Comparison of ENCODE assay signal across 25 cellular contexts in the genomic region with DNA sequence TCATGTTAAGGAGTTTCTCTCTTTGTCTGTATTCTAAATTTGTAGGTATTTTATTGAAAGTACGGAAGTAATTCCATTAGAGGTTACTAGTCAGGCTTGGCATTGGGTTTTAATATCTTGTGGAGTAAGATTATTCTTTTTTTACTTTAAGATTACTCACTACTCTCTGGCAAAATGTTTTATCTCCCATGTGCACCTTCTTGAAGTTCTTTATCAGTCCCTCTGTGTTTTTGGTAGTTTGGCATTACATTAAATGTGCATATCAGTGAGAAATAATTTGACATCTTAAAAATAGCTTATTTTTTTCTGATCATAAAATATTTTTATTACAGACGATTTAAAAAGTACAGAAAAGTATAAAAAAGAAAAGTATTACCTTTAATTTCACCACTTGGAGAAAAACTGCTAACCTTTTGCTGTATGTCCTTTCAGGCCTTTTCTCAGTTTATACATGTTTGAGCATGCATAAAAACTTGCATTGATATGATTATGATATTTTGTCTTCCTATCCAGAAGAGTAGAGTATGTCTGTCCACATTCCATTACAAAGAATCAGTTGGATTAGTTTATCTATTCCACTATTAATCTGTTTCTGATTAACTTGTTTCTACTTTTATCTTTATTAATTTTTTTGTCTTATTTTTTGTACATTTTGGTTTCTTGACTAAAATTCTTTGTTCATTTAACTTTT.
DNase-seq lines count a peak whose midpoint lies in the region; ATAC-seq, FAIRE-seq and TF ChIP-seq lines count a peak whose summit lies in the region.
"Had no signal": no experiment of that assay in that cellular context is flagged by ENCODE, and none has a peak within 500 bp of the region (broad histone marks: within the 10 kb centered on the region; RNA-seq: fewer than 3 reads in every experiment).

No MANE protein-coding gene starts in this region.

- intact Hi-C loops in CD4-positive, alpha-beta T cell (cut with DNase I, micrococcal nuclease): no loop called here

- no peak for ATAC-seq in CD4-positive, alpha-beta T cell (ENCODE audit: poor library complexity)
- ATAC-seq in omental fat pad (ENCODE audit: low FRiP score): peak; percentile 29
- ATAC-seq in HG03135 (IDR thresholded peaks at IDR 0.05; ENCODE audit: unreplicated experiment): no peak
- ATAC-seq: activated CD8-positive, alpha-beta memory T cell treated with anti-CD3 and anti-CD28 coated beads, Interleukin-2, amount 10 ng/mL, durations not matched to agents 7 days and 5 days; body of pancreas; heart right ventricle; left lobe of liver; sciatic nerve had no signal

- no peaks in the 10 kb centered on the region for H3K27me3 Mint-ChIP-seq in CD4-positive, alpha-beta T cell
- no peaks in the 10 kb centered on the region for H3K27me3 Mint-ChIP-seq in chondrocyte (ENCODE audit: low read depth)
- H3K27me3 Mint-ChIP-seq: activated CD4-positive, alpha-beta T cell treated with anti-CD3 and anti-CD28 coated beads, Interleukin-2, amount 10 ng/mL, durations not matched to agents 7 days and 5 days; activated CD8-positive, alpha-beta memory T cell treated with anti-CD3 and anti-CD28 coated beads, Interleukin-2, amount 10 ng/mL, durations not matched to agents 7 days and 5 days; activated naive CD8-positive, alpha-beta T cell treated with anti-CD3 and anti-CD28 coated beads, Interleukin-2, amount 10 ng/mL, durations not matched to agents 7 days and 5 days; CD4-positive, alpha-beta memory T cell had no signal

- no peaks in the 10 kb centered on the region for H3K9me3 ChIP-seq in CD4-positive, alpha-beta T cell (ENCODE audit: control insufficient read depth, low read length)
- H3K9me3 ChIP-seq: body of pancreas, heart right ventricle had no signal

- FAIRE-seq in GM19239 (lab: Jason Lieb, UNC): no peak

- H3K27me3 ChIP-seq in CD4-positive, alpha-beta T cell (ENCODE audit: control insufficient read depth, insufficient read depth, low read length): no peaks in the 10 kb centered on the region
- H3K27me3 ChIP-seq: heart right ventricle had no signal

- POLR2A ChIA-PET in CD4-positive, alpha-beta T cell (lab: Charles Lee): no interaction called here
- POLR2A ChIA-PET in RWPE1 (lab: Yijun Ruan, JAX; ENCODE audit: low non-redundant PET): no interaction called here

- H3K4me3 Mint-ChIP-seq in CD4-positive, alpha-beta T cell: no peak overlapping the region
- H3K4me3 Mint-ChIP-seq in chondrocyte (ENCODE audit: unreplicated experiment): peak overlapping the region; percentile 33
- H3K4me3 Mint-ChIP-seq: activated CD4-positive, alpha-beta T cell treated with anti-CD3 and anti-CD28 coated beads, Interleukin-2, amount 10 ng/mL, durations not matched to agents 7 days and 5 days; activated CD8-positive, alpha-beta memory T cell treated with anti-CD3 and anti-CD28 coated beads, Interleukin-2, amount 10 ng/mL, durations not matched to agents 7 days and 5 days; activated naive CD8-positive, alpha-beta T cell treated with anti-CD3 and anti-CD28 coated beads, Interleukin-2, amount 10 ng/mL, durations not matched to agents 7 days and 5 days; CD4-positive, alpha-beta memory T cell; nephron had no signal

- CTCF ChIA-PET in CD4-positive, alpha-beta T cell (lab: Charles Lee): no interaction called here
- CTCF ChIA-PET in RWPE1 (lab: Yijun Ruan, JAX): interaction anchor here (0.6 to 0.7 kb wide), 2 partner anchors 18 to 1872 kb away, joined by 3 to 4 read pairs; no protein-coding TSS in a partner anchor

- H3K27ac Mint-ChIP-seq in CD4-positive, alpha-beta T cell: peak overlapping the region; percentile 19
- peak overlapping the region; percentile 89 for H3K27ac Mint-ChIP-seq in chondrocyte (ENCODE audit: unreplicated experiment)
- H3K27ac Mint-ChIP-seq: activated CD4-positive, alpha-beta T cell treated with anti-CD3 and anti-CD28 coated beads, Interleukin-2, amount 10 ng/mL, durations not matched to agents 7 days and 5 days; activated CD8-positive, alpha-beta memory T cell treated with anti-CD3 and anti-CD28 coated beads, Interleukin-2, amount 10 ng/mL, durations not matched to agents 7 days and 5 days; activated naive CD8-positive, alpha-beta T cell treated with anti-CD3 and anti-CD28 coated beads, Interleukin-2, amount 10 ng/mL, durations not matched to agents 7 days and 5 days; CD4-positive, alpha-beta memory T cell; nephron had no signal

- H3K9me3 Mint-ChIP-seq in CD4-positive, alpha-beta T cell: no peaks in the 10 kb centered on the region
- peaks cover 3% of the 10 kb centered on the region for H3K9me3 Mint-ChIP-seq in chondrocyte (ENCODE audit: low read depth)
- H3K9me3 Mint-ChIP-seq: activated CD4-positive, alpha-beta T cell treated with anti-CD3 and anti-CD28 coated beads, Interleukin-2, amount 10 ng/mL, durations not matched to agents 7 days and 5 days had no signal

- H3K27ac ChIP-seq in CD4-positive, alpha-beta T cell (ENCODE audit: low read depth, low read length): no peak overlapping the region
- H3K27ac ChIP-seq in RWPE1: no peak overlapping the region
- H3K27ac ChIP-seq: body of pancreas, heart right ventricle had no signal

- no peak for TF ChIP-seq CTCF in CD4-positive, alpha-beta T cell (IDR thresholded peaks at IDR 0.05)
- TF ChIP-seq CTCF in RWPE1 (conservative IDR thresholded peaks at IDR 0.05; ENCODE audit: low read depth): no peak
- TF ChIP-seq CTCF in chondrocyte (IDR thresholded peaks at IDR 0.05): no peak
- no peak for TF ChIP-seq CTCF in omental fat pad (IDR thresholded peaks at IDR 0.05)

- H3K36me3 Mint-ChIP-seq in CD4-positive, alpha-beta T cell (ENCODE audit: low read depth): no peaks in the 10 kb centered on the region
- peaks cover 11% of the 10 kb centered on the region for H3K36me3 Mint-ChIP-seq in chondrocyte (ENCODE audit: low read depth)

- peaks cover 23% of the 10 kb centered on the region for H3K4me1 Mint-ChIP-seq in CD4-positive, alpha-beta T cell (ENCODE audit: low read depth)
- H3K4me1 Mint-ChIP-seq in chondrocyte (ENCODE audit: low read depth): peaks cover 77% of the 10 kb centered on the region
- H3K4me1 Mint-ChIP-seq: nephron had no signal

- no peak for DNase-seq in CD4-positive, alpha-beta T cell
- peak; percentile 51 for DNase-seq in RWPE1 (ENCODE audit: low spot score)
- no peak for DNase-seq in chondrocyte (ENCODE audit: low spot score)
- no peak for DNase-seq in omental fat pad (ENCODE audit: low spot score)
- DNase-seq in superior temporal gyrus (ENCODE audit: extremely low spot score): no peak
- DNase-seq in NCI-H1930 (lab: John Stamatoyannopoulos, UW): no peak
- no peak for DNase-seq in GM19239 (ENCODE audit: insufficient read length, low spot score)
- DNase-seq: activated CD4-positive, alpha-beta T cell treated with anti-CD3 and anti-CD28 coated beads, Interleukin-2, amount 10 ng/mL, durations not matched to agents 7 days and 5 days; activated CD8-positive, alpha-beta memory T cell treated with anti-CD3 and anti-CD28 coated beads, Interleukin-2, amount 10 ng/mL, durations not matched to agents 7 days and 5 days; activated naive CD8-positive, alpha-beta T cell treated with anti-CD3 and anti-CD28 coated beads, Interleukin-2, amount 10 ng/mL, durations not matched to agents 7 days and 5 days; body of pancreas; CD4-positive, alpha-beta memory T cell; H7; heart right ventricle; KG1; MV-4-11; NCI-H1694; NCI-H774; posterior cingulate gyrus; SHP77; stimulated activated CD4-positive, alpha-beta T cell treated with anti-CD3 and anti-CD28 coated beads, Interleukin-15, amount 100 ng/mL, for 24 hours had no signal
